ENCODE assay signal across 8 cellular contexts in the genomic region with DNA sequence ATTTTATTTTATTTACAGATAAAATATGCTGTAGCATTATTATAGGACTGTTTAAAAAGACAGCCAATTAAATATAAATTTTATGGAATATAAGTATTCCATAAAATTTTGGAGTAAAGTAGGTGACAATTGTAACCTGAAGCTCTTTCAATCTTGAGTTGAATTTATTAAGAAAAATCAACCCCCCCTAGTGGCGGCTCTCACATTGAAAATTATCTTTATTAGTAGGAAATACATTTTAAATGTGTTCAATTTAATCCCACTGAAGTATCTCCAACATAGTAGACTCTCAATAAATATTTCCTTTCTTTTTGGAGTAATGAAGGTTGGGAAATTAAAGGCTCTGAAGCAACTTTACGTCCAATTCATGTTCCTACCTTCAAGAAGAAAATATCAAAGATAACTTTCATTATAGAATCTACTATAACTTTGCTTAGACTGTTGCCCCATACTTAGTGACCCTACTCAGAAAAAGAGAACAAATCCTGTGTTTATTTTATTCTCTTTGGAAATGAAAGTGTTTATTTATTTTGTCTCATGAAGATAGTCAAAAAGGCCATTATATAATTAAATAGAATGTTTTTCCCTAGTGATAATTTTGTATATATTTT. TPM values are rescaled to one million over a fixed set of nuclear protein-coding genes. Genes with fewer than 3 reads are reported as not detected.
DNase-seq lines count a peak whose midpoint lies in the region; ATAC-seq and TF ChIP-seq lines count a peak whose summit lies in the region.

No MANE protein-coding gene starts in this region.

- intact Hi-C loops in CD4-positive, alpha-beta T cell (cut with DNase I, micrococcal nuclease): loop anchor here in 1 of 2 experiments (5.0 to 10.0 kb wide), 2 partner anchors 233 to 319 kb away; no protein-coding TSS in a partner anchor
- intact Hi-C loops in colonic mucosa (cut with DNase I): loop anchor here (5.0 to 10.0 kb wide), 2 partner anchors 253 to 351 kb away; no protein-coding TSS in a partner anchor

- H3K4me3 ChIP-seq in colonic mucosa: peak overlapping the region; percentile 95
- H3K4me3 ChIP-seq in muscle layer of duodenum (ENCODE audit: low read depth in 1 of 2, low read length in 2 of 2): peak overlapping the region; percentile 53 to 100
- peak overlapping the region in 3 of 4 donors; percentile 64 to 84 (median 78) for H3K4me3 ChIP-seq in upper lobe of left lung

- no peak overlapping the region for H3K27ac ChIP-seq in CD4-positive, alpha-beta T cell (ENCODE audit: low read depth, low read length)
- H3K27ac ChIP-seq in colonic mucosa (peak overlapping the region; percentile 1), muscle layer of duodenum (ENCODE audit: low read length) (peak overlapping the region; percentile 93), upper lobe of left lung (peak overlapping the region; percentile 93 to 99 (median 96))

- H3K36me3 ChIP-seq in colonic mucosa (no peaks in the 10 kb centered on the region), muscle layer of duodenum (ENCODE audit: control insufficient read depth in 1 of 2, insufficient read depth in 2 of 2, low read length in 2 of 2) (no peaks in the 10 kb centered on the region), upper lobe of left lung (no peaks in the 10 kb centered on the region)

- H3K9me3 ChIP-seq in CD4-positive, alpha-beta T cell (ENCODE audit: control insufficient read depth, low read length): no peaks in the 10 kb centered on the region
- H3K9me3 ChIP-seq in T-helper 17 cell (ENCODE audit: control insufficient read depth, low read length, poor library complexity, severe bottlenecking) (no peaks in the 10 kb centered on the region), colonic mucosa (no peaks in the 10 kb centered on the region), muscle layer of duodenum (ENCODE audit: control insufficient read depth in 1 of 2, low read length in 2 of 2) (no peaks in the 10 kb centered on the region), upper lobe of left lung (no peaks in the 10 kb centered on the region)

- peaks cover 11% of the 10 kb centered on the region for H3K36me3 Mint-ChIP-seq in CD4-positive, alpha-beta T cell (ENCODE audit: low read depth)
- H3K36me3 Mint-ChIP-seq in HFFc6 (ENCODE audit: low read depth): 0 out of 2 replicates have a peak, but pooled peaks cover 10% of the 10 kb centered on the region
- peaks cover 4% of the 10 kb centered on the region for H3K36me3 Mint-ChIP-seq in T-helper 17 cell (ENCODE audit: low read depth)

- no peak for ATAC-seq in CD4-positive, alpha-beta T cell (ENCODE audit: poor library complexity)
- ATAC-seq in T-helper 17 cell (no peak), upper lobe of left lung (ENCODE audit: low FRiP score in 2 of 2) (no peak), GM19455 (IDR thresholded peaks at IDR 0.05; ENCODE audit: unreplicated experiment) (no peak), HG02938 (IDR thresholded peaks at IDR 0.05; ENCODE audit: unreplicated experiment) (no peak)

- H3K27me3 Mint-ChIP-seq in CD4-positive, alpha-beta T cell: no peaks in the 10 kb centered on the region
- H3K27me3 Mint-ChIP-seq in HFFc6 (ENCODE audit: insufficient read depth): no peaks in the 10 kb centered on the region
- no peaks in the 10 kb centered on the region for H3K27me3 Mint-ChIP-seq in T-helper 17 cell

- peak in 9 of 10 experiments; percentile 5 to 48 (median 26) for DNase-seq in CD4-positive, alpha-beta T cell
- DNase-seq in HFFc6 (peak; percentile 31), T-helper 17 cell (peak in 2 of 3 donors; percentile 21 to 26), colonic mucosa (peak; percentile 67), upper lobe of left lung (no peak)

- no peak overlapping the region for H3K27ac Mint-ChIP-seq in CD4-positive, alpha-beta T cell
- H3K27ac Mint-ChIP-seq in HFFc6: no peak overlapping the region; the same call in 1 of the 2 replicates
- no peak overlapping the region for H3K27ac Mint-ChIP-seq in T-helper 17 cell

- H3K27me3 ChIP-seq in CD4-positive, alpha-beta T cell (ENCODE audit: control insufficient read depth, insufficient read depth, low read length): no peaks in the 10 kb centered on the region
- H3K27me3 ChIP-seq in colonic mucosa (no peaks in the 10 kb centered on the region), muscle layer of duodenum (ENCODE audit: low read depth, low read length) (no peaks in the 10 kb centered on the region), upper lobe of left lung (no peaks in the 10 kb centered on the region)

- 2 to 4% methylated on average over 2 of the region's 2 CpGs for WGBS in upper lobe of left lung, 2 donors

- TF ChIP-seq POLR2A in upper lobe of left lung (IDR thresholded peaks at IDR 0.05): no peak

- H3K9ac ChIP-seq in colonic mucosa (ENCODE audit: low read depth in 2 of 2, low read length in 2 of 2): no peak overlapping the region

- POLR2A ChIA-PET in CD4-positive, alpha-beta T cell (lab: Charles Lee): interaction anchor here (1.0 kb wide), 2 partner anchors 45 to 146 kb away, joined by 3 read pairs; no protein-coding TSS in a partner anchor

- peaks cover 65% of the 10 kb centered on the region for H3K4me1 Mint-ChIP-seq in CD4-positive, alpha-beta T cell (ENCODE audit: low read depth)
- H3K4me1 Mint-ChIP-seq in HFFc6 (ENCODE audit: low read depth) (peaks cover 16% of the 10 kb centered on the region), T-helper 17 cell (peaks cover 44% of the 10 kb centered on the region)

- H3K4me3 Mint-ChIP-seq in CD4-positive, alpha-beta T cell: peak overlapping the region; percentile 36
- H3K4me3 Mint-ChIP-seq in HFFc6 (peak overlapping the region; percentile 93), T-helper 17 cell (peak overlapping the region; percentile 21)

- peaks cover 13% of the 10 kb centered on the region for H3K4me1 ChIP-seq in colonic mucosa
- peaks cover 5 to 13% of the 10 kb centered on the region in 2 donors for H3K4me1 ChIP-seq in muscle layer of duodenum (ENCODE audit: control insufficient read depth in 1 of 2, insufficient read depth in 2 of 2, low read length in 2 of 2)
- peaks cover 32 to 52% (median 39%) of the 10 kb centered on the region in 4 donors for H3K4me1 ChIP-seq in upper lobe of left lung

- TF ChIP-seq CTCF in CD4-positive, alpha-beta T cell (IDR thresholded peaks at IDR 0.05): peak; percentile 94
- TF ChIP-seq CTCF in HFFc6 (IDR thresholded peaks at IDR 0.05): peak; percentile 93
- peak; percentile 55 for TF ChIP-seq CTCF in colonic mucosa (IDR thresholded peaks at IDR 0.05)
- peak; percentile 46 to 75 (median 56) for TF ChIP-seq CTCF in upper lobe of left lung (IDR thresholded peaks at IDR 0.05)

- peaks cover 3% of the 10 kb centered on the region for H3K9me3 Mint-ChIP-seq in CD4-positive, alpha-beta T cell
- no peaks in the 10 kb centered on the region for H3K9me3 Mint-ChIP-seq in HFFc6

- CTCF ChIA-PET in CD4-positive, alpha-beta T cell (lab: Charles Lee): interaction anchor here (0.5 to 1.8 kb wide), 16 partner anchors 10 to 319 kb away, joined by 3 to 13 read pairs (median 3); no protein-coding TSS in a partner anchor

- no peak for TF ChIP-seq EP300 in upper lobe of left lung (IDR thresholded peaks at IDR 0.05)

RNA-seq across cellular contexts. Expression of a gene that starts 3.1 kb away (rescaled TPM):
- 10 to 100 TPM; 95.2 to 95.7 TPM for total RNA-seq in CD4-positive, alpha-beta T cell
- 10 to 100 TPM; 35.8 to 57.2 (median 47.4) TPM for total RNA-seq in HFFc6 (2021; fragmentation: NEBNext Ultra II Directional; extraction: Animal tissue kit (Norgen Biotek cat#: 25700))
- total RNA-seq in T-helper 17 cell: 100 to 1,000 TPM; 139 to 208 TPM
- 10 to 100 TPM; 30.3 to 48.9 TPM for total RNA-seq in colonic mucosa
- 100 to 1,000 TPM in 3 of 6 donors, 10 to 100 TPM in 3; 68.8 to 236 (median 95.6) TPM for total RNA-seq in upper lobe of left lung

Comparison
In these comparisons a context has a peak if more than half of its experiments do, and no peak if none do; other contexts are left out.
1. DNase-seq: peak in CD4-positive, alpha-beta T cell (9 of 10), HFFc6 (single experiment), T-helper 17 cell (2 of 3) and colonic mucosa (single experiment); none in upper lobe of left lung (0 of 2).
2. H3K4me3 Mint-ChIP-seq: peak in every context shown above with its lines; median percentile 93 in HFFc6; 36 in CD4-positive, alpha-beta T cell; 21 in T-helper 17 cell.
3. Peak in every context shown above with its lines, with median percentiles within 50 percentile points of each other: CTCF ChIP-seq and H3K4me3 ChIP-seq.